ENCODE assay signal across 24 cellular contexts in the genomic region with DNA sequence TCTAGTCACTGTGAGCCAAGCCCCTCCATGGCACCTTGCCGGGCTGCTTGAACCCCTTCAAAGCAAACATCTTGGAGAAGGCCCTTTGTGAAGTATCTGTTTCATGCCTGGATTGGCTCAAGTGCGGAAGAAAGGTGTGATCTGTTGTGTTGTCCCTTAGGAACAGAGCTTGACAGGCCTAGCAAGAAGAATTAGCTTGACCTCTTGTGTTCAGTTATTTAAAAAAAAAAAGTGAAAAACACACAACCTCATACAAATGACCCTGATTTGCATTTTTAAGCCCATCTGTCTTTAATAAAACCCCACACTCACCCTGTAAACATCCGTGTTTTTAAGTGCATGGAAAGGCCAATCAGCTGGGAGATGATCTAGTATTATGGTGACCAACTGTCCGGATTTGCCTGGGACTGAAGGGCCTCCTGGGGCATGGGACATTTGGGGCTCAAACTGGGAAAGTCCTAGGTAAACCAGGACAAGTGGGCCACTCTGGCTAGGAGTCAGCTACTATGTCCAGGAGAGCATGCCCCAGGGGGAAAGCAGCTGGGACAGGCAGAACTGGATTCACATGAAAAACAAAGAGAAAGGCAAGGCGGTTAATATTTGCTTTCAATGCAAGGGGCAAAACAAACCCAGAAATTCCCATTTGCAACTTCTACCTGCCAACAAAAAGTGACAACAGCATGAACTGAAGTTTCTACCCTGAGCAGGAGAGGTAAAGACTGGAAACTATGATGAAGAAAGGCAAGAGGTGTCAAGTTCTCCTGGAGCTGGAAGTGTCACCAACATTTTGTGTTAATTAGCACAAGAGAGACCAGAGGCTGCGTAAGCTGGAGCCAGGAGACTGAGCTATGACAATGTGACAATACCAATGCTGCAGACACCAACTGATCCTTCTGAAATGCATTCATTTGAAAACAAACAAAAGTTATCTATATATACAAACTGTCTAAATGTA.
DNase-seq lines count a peak whose midpoint lies in the region; ATAC-seq and TF ChIP-seq lines count a peak whose summit lies in the region.
"Had no signal": no experiment of that assay in that cellular context is flagged by ENCODE, and none has a peak within 500 bp of the region (broad histone marks: within the 10 kb centered on the region; RNA-seq: fewer than 3 reads in every experiment).

No MANE protein-coding gene starts in this region.

- peaks cover 12% of the 10 kb centered on the region; the same call in 1 of the 2 replicates for H3K9me3 ChIP-seq in BLaER1
- H3K9me3 ChIP-seq: esophagus squamous epithelium, left lung, stomach, tibial artery had no signal

- POLR2A ChIA-PET in HEK293T (lab: Yijun Ruan, JAX), result no interaction called here

- H3K9ac ChIP-seq in BLaER1, result no peak overlapping the region

- no peak overlapping the region for H3K4me3 ChIP-seq in BLaER1
- H3K4me3 ChIP-seq: esophagus squamous epithelium, left lung, SK-N-MC, skin epidermis, stomach, tibial artery had no signal

- CTCF ChIA-PET in HEK293T (lab: Yijun Ruan, JAX), result interaction anchor here (0.7 kb wide), 1 partner anchor 353 kb away, joined by 3 read pairs; no protein-coding TSS in a partner anchor

- peak overlapping the region; percentile 48; the same call in 1 of the 2 replicates for H3K4me2 ChIP-seq in BLaER1

- DNase-seq in NAMALWA (ENCODE audit: low spot score) (peak; percentile 16), fibroblast of gingiva (ENCODE audit: low read depth) (peak; percentile 22), posterior vena cava (ENCODE audit: low spot score) (peak; percentile 53), HEK293T (ENCODE audit: extremely low spot score) (no peak)
- DNase-seq in activated naive CD4-positive, alpha-beta T cell treated with anti-CD3 and anti-CD28 coated beads, Interleukin-2, amount 50 U/mL, for 16 hours, result no peak
- DNase-seq: activated CD8-positive, alpha-beta T cell treated with anti-CD3 and anti-CD28 coated beads for 36 hours; dermis blood vessel endothelial cell; esophagus squamous epithelium; hypothalamus; immature natural killer cell; NCI-H1092; NCI-H187 treated with DMSO at 0.1 percent for 48 hours; NCI-H226; NCI-H774; occipital lobe; stimulated activated CD4-positive, alpha-beta T cell treated with anti-CD3 and anti-CD28 coated beads, Interleukin-1b, Interleukin-23, amount 100 ng/mL, for 48 hours; stomach; T-helper 17 cell; tibial artery had no signal

- H3K27me3 ChIP-seq in BLaER1, result no peaks in the 10 kb centered on the region
- H3K27me3 ChIP-seq: esophagus squamous epithelium, left lung, stomach, tibial artery had no signal

- ATAC-seq in GM19023 (IDR thresholded peaks at IDR 0.05; ENCODE audit: unreplicated experiment), result no peak
- ATAC-seq: activated CD8-positive, alpha-beta T cell treated with anti-CD3 and anti-CD28 coated beads for 36 hours; left lung; T-helper 17 cell had no signal

- H3K27ac ChIP-seq in BLaER1, result no peak overlapping the region
- H3K27ac ChIP-seq: esophagus squamous epithelium, left lung, SK-N-MC, skin epidermis, tibial artery had no signal

- no peaks in the 10 kb centered on the region for H3K36me3 ChIP-seq in BLaER1
- H3K36me3 ChIP-seq: esophagus squamous epithelium, left lung, stomach, tibial artery had no signal

- no peaks in the 10 kb centered on the region for H4K20me1 ChIP-seq in BLaER1

- H3K4me1 ChIP-seq in BLaER1, result peaks cover 55% of the 10 kb centered on the region
- H3K4me1 ChIP-seq: left lung had no signal

- intact Hi-C loops in posterior vena cava (cut with DNase I), result loop anchor here in 1 of 2 donors (5.0 kb wide), 1 partner anchor 1181 kb away; no protein-coding TSS in a partner anchor

TF ChIP-seq in HEK293T, 16 proteins besides CTCF, POLR2A, EP300 and RAD21:
- TF ChIP-seq ARNT (IDR thresholded peaks at IDR 0.05) (no peak), TARDBP (IDR thresholded peaks at IDR 0.05) (no peak), FOXM1 (IDR thresholded peaks at IDR 0.05; ENCODE audit: borderline replicate concordance) (no peak), ELF4 (IDR thresholded peaks at IDR 0.05) (no peak), FOXK2 (IDR thresholded peaks at IDR 0.05) (no peak), HDGF (IDR thresholded peaks at IDR 0.05; ENCODE audit: borderline replicate concordance) (no peak), PKNOX1 (IDR thresholded peaks at IDR 0.05) (no peak), NFRKB (IDR thresholded peaks at IDR 0.05) (no peak), SUZ12 (IDR thresholded peaks at IDR 0.05) (no peak), CTBP1 (IDR thresholded peaks at IDR 0.05; ENCODE audit: borderline replicate concordance) (no peak), BHLHE40 (IDR thresholded peaks at IDR 0.05; ENCODE audit: borderline replicate concordance) (no peak), ZNF384 (IDR thresholded peaks at IDR 0.05) (no peak), LEF1 (IDR thresholded peaks at IDR 0.05; ENCODE audit: borderline replicate concordance) (no peak), SP1 (IDR thresholded peaks at IDR 0.05) (no peak), FOXA1 (IDR thresholded peaks at IDR 0.05) (no peak)

Comparison
In these comparisons a context has a peak if more than half of its experiments do, and no peak if none do; other contexts are left out.
1. DNase-seq: peak in NAMALWA (single experiment), fibroblast of gingiva (single experiment) and posterior vena cava (single experiment); none in HEK293T (single experiment) and activated naive CD4-positive, alpha-beta T cell treated with anti-CD3 and anti-CD28 coated beads, Interleukin-2, amount 50 U/mL, for 16 hours (single experiment).